Comparison of ENCODE assay signal across 1 cellular context in the genomic region with DNA sequence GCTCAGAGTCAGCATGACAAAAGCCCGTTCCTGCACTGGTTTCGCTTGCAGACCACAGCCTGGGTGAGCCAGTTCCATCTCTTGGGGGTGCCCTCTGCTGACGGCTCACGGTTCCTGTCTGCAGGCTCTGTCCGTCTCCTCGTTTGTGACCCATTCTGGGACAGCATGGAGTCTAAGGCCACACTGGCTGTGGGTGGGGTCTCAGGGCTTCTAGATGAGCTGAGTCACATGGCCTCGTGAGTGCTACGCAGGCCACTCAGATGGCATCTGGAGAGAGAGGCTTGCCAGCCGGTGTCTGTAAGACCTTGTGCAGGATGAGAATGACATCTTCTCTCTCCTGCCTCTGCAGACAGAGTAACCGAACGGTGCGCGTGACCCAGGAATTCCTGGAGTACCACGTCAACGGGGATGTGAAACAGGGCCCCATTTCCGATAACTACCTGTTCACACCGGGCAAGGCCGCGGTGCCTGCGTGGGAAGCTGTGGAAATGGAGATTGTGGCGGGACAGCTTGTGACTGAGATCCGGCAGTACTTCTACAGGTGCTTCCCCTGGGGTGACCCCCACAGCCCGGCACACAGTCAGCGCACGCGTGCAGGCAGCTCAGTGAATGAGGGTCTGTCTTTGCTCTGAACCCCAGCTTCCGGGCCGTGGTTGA.
TF ChIP-seq lines count a peak whose summit lies in the region.

No MANE protein-coding gene starts in this region.

TF ChIP-seq in H1, 55 proteins besides CTCF, POLR2A, EP300 and RAD21 (continued from another document):
- TF ChIP-seq EGR1 (IDR thresholded peaks at IDR 0.05; ENCODE audit: borderline replicate concordance, low read depth, low read length) (no peak), RFX5 (IDR thresholded peaks at IDR 0.05; ENCODE audit: borderline replicate concordance, low read depth, low read length) (no peak), SP4 (IDR thresholded peaks at IDR 0.05; ENCODE audit: low read length) (no peak), SRF (IDR thresholded peaks at IDR 0.05; ENCODE audit: low read depth, low read length) (no peak), TCF12 (IDR thresholded peaks at IDR 0.05; ENCODE audit: low read depth, low read length) (no peak), CHD7 (IDR thresholded peaks at IDR 0.05; ENCODE audit: insufficient replicate concordance, low read length) (no peak), TEAD4 (IDR thresholded peaks at IDR 0.05; ENCODE audit: low read depth, low read length) (no peak), CREB1 (IDR thresholded peaks at IDR 0.05) (no peak), CEBPB (IDR thresholded peaks at IDR 0.05; ENCODE audit: low read depth, low read length) (no peak), BCL11A (IDR thresholded peaks at IDR 0.05; ENCODE audit: low read depth in 2 of 2, low read length in 2 of 2) (no peak), SAP30 (IDR thresholded peaks at IDR 0.05; ENCODE audit: insufficient read depth, insufficient replicate concordance, low read length) (no peak), BRCA1 (IDR thresholded peaks at IDR 0.05; ENCODE audit: low read depth, low read length) (no peak)
- TF ChIP-seq, protein P1, sequence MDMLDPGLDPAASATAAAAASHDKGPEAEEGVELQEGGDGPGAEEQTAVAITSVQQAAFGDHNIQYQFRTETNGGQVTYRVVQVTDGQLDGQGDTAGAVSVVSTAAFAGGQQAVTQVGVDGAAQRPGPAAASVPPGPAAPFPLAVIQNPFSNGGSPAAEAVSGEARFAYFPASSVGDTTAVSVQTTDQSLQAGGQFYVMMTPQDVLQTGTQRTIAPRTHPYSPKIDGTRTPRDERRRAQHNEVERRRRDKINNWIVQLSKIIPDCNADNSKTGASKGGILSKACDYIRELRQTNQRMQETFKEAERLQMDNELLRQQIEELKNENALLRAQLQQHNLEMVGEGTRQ (IDR thresholded peaks at IDR 0.05; ENCODE audit: low read length), result no peak
